Comparison of ENCODE assay signal across 18 cellular contexts in the genomic region with DNA sequence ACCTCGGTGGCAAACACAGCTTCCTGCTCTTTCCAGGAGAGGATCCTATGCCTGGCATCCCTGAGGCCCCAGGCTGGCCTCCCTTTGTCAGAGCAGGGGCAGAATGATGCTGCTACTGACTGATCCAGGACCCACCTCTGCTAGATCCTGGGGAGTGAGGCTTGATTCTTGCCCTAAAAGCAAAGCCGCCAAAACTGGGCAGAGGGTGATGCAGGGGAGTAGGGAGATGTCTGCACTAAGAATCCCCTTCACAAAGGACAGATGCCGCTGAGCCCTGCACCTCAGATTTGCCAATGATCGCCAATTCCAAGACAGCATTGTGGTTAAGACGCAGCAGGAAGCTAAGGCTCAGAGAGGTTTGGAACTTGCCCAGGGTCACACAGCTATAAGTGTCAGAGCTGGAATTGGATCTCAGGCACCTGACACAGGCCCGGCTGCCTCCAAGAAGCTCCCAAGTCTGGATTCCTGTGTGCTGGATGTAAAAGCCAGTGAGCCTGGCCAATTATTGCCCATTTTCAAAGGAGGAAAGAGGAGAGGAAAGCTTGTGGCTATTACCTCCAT.
DNase-seq lines count a peak whose midpoint lies in the region; ATAC-seq, FAIRE-seq and TF ChIP-seq lines count a peak whose summit lies in the region.
"Had no signal": no experiment of that assay in that cellular context is flagged by ENCODE, and none has a peak within 500 bp of the region (broad histone marks: within the 10 kb centered on the region; RNA-seq: fewer than 3 reads in every experiment).

No MANE protein-coding gene starts in this region.

- H3K4me1 ChIP-seq in HepG2 (ENCODE audit: insufficient read depth, low read length) (no peaks in the 10 kb centered on the region), right lobe of liver (no peaks in the 10 kb centered on the region), endodermal cell (ENCODE audit: control insufficient read depth, insufficient read depth, low read length) (no peaks in the 10 kb centered on the region)
- H3K4me1 ChIP-seq: HAP-1 had no signal

- TF ChIP-seq POLR2A in HepG2 (IDR thresholded peaks at IDR 0.05; ENCODE audit: insufficient read depth in 1 of 2, low read depth in 2 of 2, low read length in 2 of 2): no peak
- TF ChIP-seq POLR2A in right lobe of liver (IDR thresholded peaks at IDR 0.05): no peak

- H3K4me3 Mint-ChIP-seq in brain (no peak overlapping the region), endodermal cell (no peak overlapping the region)
- H3K4me3 Mint-ChIP-seq: CD4-positive, alpha-beta T cell; HFFc6 had no signal

- no peak overlapping the region for H3K4me2 ChIP-seq in HepG2 (ENCODE audit: low read depth, low read length)

- H4K20me1 ChIP-seq in HepG2 (ENCODE audit: insufficient read depth, low read length): no peaks in the 10 kb centered on the region

- H3K36me3 Mint-ChIP-seq in brain (no peaks in the 10 kb centered on the region), endodermal cell (ENCODE audit: low read depth) (no peaks in the 10 kb centered on the region)

- CTCF ChIA-PET in HepG2 (lab: Yijun Ruan, JAX; ENCODE audit: low intra/inter-chr PET ratio, low total read pairs): no interaction called here

- no peak for ATAC-seq in HepG2
- no peak for ATAC-seq in right lobe of liver
- no peak for ATAC-seq in GM21723 (IDR thresholded peaks at IDR 0.05; ENCODE audit: unreplicated experiment)

- TF ChIP-seq EP300 in HepG2 (IDR thresholded peaks at IDR 0.05; ENCODE audit: low read depth in 2 of 2, low read length in 2 of 2) (no peak), HepG2 (CRISPR knock-in tag; IDR thresholded peaks at IDR 0.05; ENCODE audit: borderline replicate concordance) (no peak)

- H3K9me3 ChIP-seq in HepG2 (ENCODE audit: low read length) (no peaks in the 10 kb centered on the region), right lobe of liver (no peaks in the 10 kb centered on the region), endodermal cell (ENCODE audit: control insufficient read depth, low read length) (no peaks in the 10 kb centered on the region)
- H3K9me3 ChIP-seq: HAP-1 had no signal

- intact Hi-C loops in HepG2 (cut with micrococcal nuclease; ENCODE audit: unreplicated experiment) (no loop called here), right lobe of liver (cut with DNase I) (no loop called here), posterior vena cava (cut with DNase I) (no loop called here)

- H3K4me3 ChIP-seq in HepG2 (replicated peaks in 1 of 3; ENCODE audit: insufficient read depth in 1 of 3, low read depth in 2 of 3, low read length in 3 of 3) (no peak overlapping the region), right lobe of liver (no peak overlapping the region), endodermal cell (ENCODE audit: low read length) (no peak overlapping the region)
- H3K4me3 ChIP-seq: HAP-1 had no signal

- no peak for DNase-seq in HepG2 (ENCODE audit: low spot score)
- DNase-seq in right lobe of liver: no peak
- DNase-seq in posterior vena cava (ENCODE audit: low spot score): peak; percentile 55
- no peak for DNase-seq in endodermal cell
- DNase-seq in NCI-H2029 treated with DMSO at 0.1 percent for 48 hours (lab: John Stamatoyannopoulos, UW): no peak
- DNase-seq: 8988T; ACHN; C1 segment of cervical spinal cord; Calu3; CD4-positive, alpha-beta T cell; DMS 273 treated with DMSO at 0.1 percent for 48 hours; GOT3; HFFc6; IMR-90 had no signal

- no peak for TF ChIP-seq RAD21 in HepG2 (CRISPR knock-in tag; IDR thresholded peaks at IDR 0.05)

- H3K27me3 ChIP-seq in HepG2 (ENCODE audit: control insufficient read depth in 1 of 2, insufficient read depth in 2 of 2, low read length in 2 of 2) (peaks cover 4 to 54% of the 10 kb centered on the region in 2 experiments; a peak in 4 of 5 replicates), right lobe of liver (no peaks in the 10 kb centered on the region), endodermal cell (ENCODE audit: control insufficient read depth, insufficient read depth, low read length, poor library complexity, severe bottlenecking) (no peaks in the 10 kb centered on the region)

- H3K36me3 ChIP-seq in HepG2 (replicated peaks in 1 of 2; ENCODE audit: control insufficient read depth in 1 of 2, insufficient read depth in 2 of 2, low read length in 2 of 2) (no peaks in the 10 kb centered on the region), right lobe of liver (no peaks in the 10 kb centered on the region), endodermal cell (ENCODE audit: control insufficient read depth, insufficient read depth, low read length) (no peaks in the 10 kb centered on the region)
- H3K36me3 ChIP-seq: HAP-1 had no signal

- no peak for FAIRE-seq in HepG2 (lab: Jason Lieb, UNC)
- FAIRE-seq: GM18507 had no signal

- POLR2A ChIA-PET in HepG2 (lab: Yijun Ruan, JAX): no interaction called here

- peaks cover 66% of the 10 kb centered on the region for H3K4me1 Mint-ChIP-seq in brain
- H3K4me1 Mint-ChIP-seq in endodermal cell: no peaks in the 10 kb centered on the region

- in situ Hi-C loops in HepG2 (cut with HindIII; ENCODE audit: extremely low pct_ligation_motif_present, low pct_unique_long_range_greater_than_20kb): no loop called here

- H3K9me3 Mint-ChIP-seq in brain: peaks cover 0 to 6% (median 4%) of the 10 kb centered on the region in 5 experiments
- H3K9me3 Mint-ChIP-seq in endodermal cell: no peaks in the 10 kb centered on the region
- H3K9me3 Mint-ChIP-seq: CD4-positive, alpha-beta T cell; HFFc6 had no signal

- 5% methylated on average over 5 of the region's 6 CpGs for WGBS in HepG2 (ENCODE audit: low lambda C conversion rate)
- 74% methylated on average over 5 of the region's 6 CpGs for WGBS in right lobe of liver (ENCODE audit: insufficient coverage, low coverage, low lambda C conversion rate, missing lambda C conversion rate)
- WGBS in endodermal cell (ENCODE audit: insufficient coverage in 1 of 2, insufficient read length in 1 of 2), 2 experiments: 90 to 95% methylated on average over 6 of the region's 6 CpGs

- H3K27ac ChIP-seq in HepG2 (ENCODE audit: extremely low read length, insufficient read depth, low read length): no peak overlapping the region
- H3K27ac ChIP-seq in right lobe of liver: no peak overlapping the region
- no peak overlapping the region for H3K27ac ChIP-seq in endodermal cell (ENCODE audit: low read depth, low read length)

- no peaks in the 10 kb centered on the region for H3K27me3 Mint-ChIP-seq in brain
- no peaks in the 10 kb centered on the region for H3K27me3 Mint-ChIP-seq in endodermal cell (ENCODE audit: insufficient read depth)
- H3K27me3 Mint-ChIP-seq: CD4-positive, alpha-beta T cell had no signal

- H3K27ac Mint-ChIP-seq in brain (peak overlapping the region in 3 of 5 experiments; percentile 20 to 47 (median 43)), endodermal cell (no peak overlapping the region)
- H3K27ac Mint-ChIP-seq: CD4-positive, alpha-beta T cell; HFFc6 had no signal

- no peak overlapping the region for H2AFZ ChIP-seq in HepG2 (ENCODE audit: low read length)

- BruUV-seq in HepG2 (replicated peaks; lab: Mats Ljungman, UMichigan): no TSS peak

- no peak overlapping the region for H3K9ac ChIP-seq in HepG2 (ENCODE audit: insufficient read depth, low read depth, low read length)
- no peak overlapping the region for H3K9ac ChIP-seq in endodermal cell (ENCODE audit: extremely low read depth, low read length, poor library complexity, severe bottlenecking)

- H3K79me2 ChIP-seq in HepG2 (ENCODE audit: insufficient read depth, low read length): no peaks in the 10 kb centered on the region

- no peak for TF ChIP-seq CTCF in HepG2 (CRISPR knock-in tag; IDR thresholded peaks at IDR 0.05)
- TF ChIP-seq CTCF in right lobe of liver (IDR thresholded peaks at IDR 0.05): no peak
- TF ChIP-seq CTCF in brain (conservative IDR thresholded peaks at IDR 0.05): no peak
- no peak for TF ChIP-seq CTCF in endodermal cell (conservative IDR thresholded peaks at IDR 0.05)

TF ChIP-seq in HepG2, 621 proteins besides CTCF, POLR2A, EP300 and RAD21:
- TF ChIP-seq, protein P1, sequence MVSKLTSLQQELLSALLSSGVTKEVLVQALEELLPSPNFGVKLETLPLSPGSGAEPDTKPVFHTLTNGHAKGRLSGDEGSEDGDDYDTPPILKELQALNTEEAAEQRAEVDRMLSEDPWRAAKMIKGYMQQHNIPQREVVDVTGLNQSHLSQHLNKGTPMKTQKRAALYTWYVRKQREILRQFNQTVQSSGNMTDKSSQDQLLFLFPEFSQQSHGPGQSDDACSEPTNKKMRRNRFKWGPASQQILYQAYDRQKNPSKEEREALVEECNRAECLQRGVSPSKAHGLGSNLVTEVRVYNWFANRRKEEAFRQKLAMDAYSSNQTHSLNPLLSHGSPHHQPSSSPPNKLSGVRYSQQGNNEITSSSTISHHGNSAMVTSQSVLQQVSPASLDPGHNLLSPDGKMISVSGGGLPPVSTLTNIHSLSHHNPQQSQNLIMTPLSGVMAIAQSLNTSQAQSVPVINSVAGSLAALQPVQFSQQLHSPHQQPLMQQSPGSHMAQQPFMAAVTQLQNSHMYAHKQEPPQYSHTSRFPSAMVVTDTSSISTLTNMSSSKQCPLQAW (CRISPR knock-in tag; IDR thresholded peaks at IDR 0.05): no peak
- TF ChIP-seq DR1 (CRISPR knock-in tag; IDR thresholded peaks at IDR 0.05) (no peak), HNF4G (IDR thresholded peaks at IDR 0.05; ENCODE audit: borderline replicate concordance, low read depth, low read length) (no peak), HNF4G (CRISPR knock-in tag; IDR thresholded peaks at IDR 0.05; ENCODE audit: borderline replicate concordance, low read depth) (no peak), ERF (CRISPR knock-in tag; IDR thresholded peaks at IDR 0.05) (no peak), ZNF768 (CRISPR knock-in tag; IDR thresholded peaks at IDR 0.05) (peak; percentile 94), ZSCAN12 (CRISPR knock-in tag; IDR thresholded peaks at IDR 0.05) (no peak)
TF ChIP-seq in HepG2: peak in this region for 1.
